In genomic region chr14:96104469-96105057, GRCh38 we compare ENCODE assay signal across 1 cellular context.
TF ChIP-seq lines count a peak whose summit lies in the region.

No MANE protein-coding gene starts in this region.

TF ChIP-seq in IMR-90, 13 proteins besides CTCF, POLR2A, EP300 and RAD21 (continued from another document):
- TF ChIP-seq, protein P1, sequence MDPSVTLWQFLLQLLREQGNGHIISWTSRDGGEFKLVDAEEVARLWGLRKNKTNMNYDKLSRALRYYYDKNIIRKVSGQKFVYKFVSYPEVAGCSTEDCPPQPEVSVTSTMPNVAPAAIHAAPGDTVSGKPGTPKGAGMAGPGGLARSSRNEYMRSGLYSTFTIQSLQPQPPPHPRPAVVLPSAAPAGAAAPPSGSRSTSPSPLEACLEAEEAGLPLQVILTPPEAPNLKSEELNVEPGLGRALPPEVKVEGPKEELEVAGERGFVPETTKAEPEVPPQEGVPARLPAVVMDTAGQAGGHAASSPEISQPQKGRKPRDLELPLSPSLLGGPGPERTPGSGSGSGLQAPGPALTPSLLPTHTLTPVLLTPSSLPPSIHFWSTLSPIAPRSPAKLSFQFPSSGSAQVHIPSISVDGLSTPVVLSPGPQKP (IDR thresholded peaks at IDR 0.05; ENCODE audit: borderline replicate concordance, low read depth, low read length) = no peak
- no peak for TF ChIP-seq MAFK (IDR thresholded peaks at IDR 0.05; ENCODE audit: low read depth, low read length)
- TF ChIP-seq RFX5 (IDR thresholded peaks at IDR 0.05; ENCODE audit: low read depth, low read length) = no peak
- peak; percentile 95 for TF ChIP-seq RCOR1 (IDR thresholded peaks at IDR 0.05; ENCODE audit: insufficient replicate concordance, low read length)
- peak; percentile 59; the same call in 1 of the 2 replicates for TF ChIP-seq NFE2L2 (IDR thresholded peaks at IDR 0.05; ENCODE audit: low read depth, low read length)
- TF ChIP-seq CEBPB (IDR thresholded peaks at IDR 0.05; ENCODE audit: low read depth, low read length) = peak; percentile 100
- TF ChIP-seq, protein P2, sequence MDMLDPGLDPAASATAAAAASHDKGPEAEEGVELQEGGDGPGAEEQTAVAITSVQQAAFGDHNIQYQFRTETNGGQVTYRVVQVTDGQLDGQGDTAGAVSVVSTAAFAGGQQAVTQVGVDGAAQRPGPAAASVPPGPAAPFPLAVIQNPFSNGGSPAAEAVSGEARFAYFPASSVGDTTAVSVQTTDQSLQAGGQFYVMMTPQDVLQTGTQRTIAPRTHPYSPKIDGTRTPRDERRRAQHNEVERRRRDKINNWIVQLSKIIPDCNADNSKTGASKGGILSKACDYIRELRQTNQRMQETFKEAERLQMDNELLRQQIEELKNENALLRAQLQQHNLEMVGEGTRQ (IDR thresholded peaks at IDR 0.05; ENCODE audit: low read depth, low read length) = peak; percentile 94
- TF ChIP-seq FOS (IDR thresholded peaks at IDR 0.05; ENCODE audit: low read depth, low read length) = peak; percentile 94
- peak; percentile 88 for TF ChIP-seq BHLHE40 (IDR thresholded peaks at IDR 0.05; ENCODE audit: low read depth, low read length)
- 0 out of 2 replicates have a peak, but pooled peaks have one; percentile 40 for TF ChIP-seq MXI1 (IDR thresholded peaks at IDR 0.05; ENCODE audit: borderline replicate concordance, low read depth, low read length)
- TF ChIP-seq SMC3 (IDR thresholded peaks at IDR 0.05; ENCODE audit: low read depth, low read length) = peak; percentile 47; the same call in 1 of the 2 replicates
